In the genomic region with DNA sequence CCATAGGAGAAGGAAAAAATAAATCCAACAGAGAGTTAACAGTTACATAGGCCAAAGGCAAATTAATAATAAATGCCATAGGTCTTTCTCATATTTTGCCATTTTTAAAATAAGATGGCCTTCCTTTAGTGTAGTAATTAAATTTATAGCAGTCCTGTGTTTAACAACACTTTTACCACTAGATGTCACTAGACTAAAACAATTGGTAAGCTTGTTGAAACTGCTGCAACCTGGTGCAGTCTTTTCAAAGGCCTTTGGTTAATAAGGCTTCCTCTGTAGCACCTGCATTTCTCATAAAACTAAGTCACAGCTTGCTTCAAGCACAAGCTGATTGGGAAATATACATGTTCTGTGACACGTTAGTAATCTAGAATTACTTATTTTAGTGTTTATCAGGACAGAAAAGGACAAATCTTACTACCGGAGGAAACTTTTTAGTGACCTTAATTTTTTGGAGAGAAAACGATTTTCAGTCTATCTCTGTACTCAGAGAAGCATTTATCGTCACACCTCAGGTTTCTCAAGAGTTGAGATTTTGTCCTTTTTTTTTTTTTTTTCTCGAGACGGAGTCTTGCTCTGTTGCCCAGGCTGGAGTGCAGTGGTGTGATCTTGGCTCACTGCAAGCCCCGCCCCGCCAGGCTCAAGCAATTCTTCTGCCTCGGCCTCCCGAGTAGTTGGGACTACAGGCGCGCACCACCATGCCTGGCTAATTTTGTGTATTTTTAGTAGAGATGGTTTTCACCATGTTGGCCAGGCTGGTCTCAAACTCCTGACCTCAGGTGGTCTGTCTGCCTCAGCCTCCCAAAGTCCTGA, we compare ENCODE assay signal across 1 cellular context.
TF ChIP-seq lines count a peak whose summit lies in the region.

No MANE protein-coding gene starts in this region.

TF ChIP-seq in H1, 55 proteins besides CTCF, POLR2A, EP300 and RAD21:
- TF ChIP-seq KDM1A (IDR thresholded peaks at IDR 0.05; ENCODE audit: borderline replicate concordance, low read length), result 0 out of 2 replicates have a peak, but pooled peaks have one; percentile 23
- no peak for TF ChIP-seq JUND (IDR thresholded peaks at IDR 0.05; ENCODE audit: low read length)
- no peak for TF ChIP-seq POU5F1 (IDR thresholded peaks at IDR 0.05; ENCODE audit: low read depth, low read length)
- no peak for TF ChIP-seq GTF2F1 (IDR thresholded peaks at IDR 0.05; ENCODE audit: borderline replicate concordance, low read depth, low read length)
